ENCODE assay signal across 8 cellular contexts in genomic region chr12:96571101-96571862, GRCh38.
DNase-seq lines count a peak whose midpoint lies in the region; ATAC-seq, FAIRE-seq and TF ChIP-seq lines count a peak whose summit lies in the region.
"Had no signal": no experiment of that assay in that cellular context is flagged by ENCODE, and none has a peak within 500 bp of the region (broad histone marks: within the 10 kb centered on the region; RNA-seq: fewer than 3 reads in every experiment).

No MANE protein-coding gene starts in this region.

- H4K20me1 ChIP-seq in astrocyte (ENCODE audit: insufficient read depth, low read length) = no peaks in the 10 kb centered on the region

- WGBS in suprapubic skin = 61% methylated on average over 4 of the region's 4 CpGs

- H3K27me3 Mint-ChIP-seq in astrocyte (ENCODE audit: low read depth, unreplicated experiment) = no peaks in the 10 kb centered on the region

- H3K4me3 Mint-ChIP-seq in astrocyte (ENCODE audit: unreplicated experiment) = no peak overlapping the region

- H3K27ac Mint-ChIP-seq in astrocyte (ENCODE audit: unreplicated experiment) = no peak overlapping the region

- ATAC-seq in GM18519 (IDR thresholded peaks at IDR 0.05; ENCODE audit: low FRiP score, unreplicated experiment) (peak; percentile 80), GM21367 (IDR thresholded peaks at IDR 0.05; ENCODE audit: unreplicated experiment) (peak; percentile 82), HG03139 (IDR thresholded peaks at IDR 0.05; ENCODE audit: unreplicated experiment) (peak; percentile 80)

- no peaks in the 10 kb centered on the region for H3K27me3 ChIP-seq in astrocyte (ENCODE audit: insufficient read depth, low read length)
- no peaks in the 10 kb centered on the region for H3K27me3 ChIP-seq in suprapubic skin

- H3K4me3 ChIP-seq in astrocyte (ENCODE audit: insufficient read depth, low read depth, low read length) = no peak overlapping the region
- no peak overlapping the region for H3K4me3 ChIP-seq in suprapubic skin

- H3K36me3 Mint-ChIP-seq in astrocyte (ENCODE audit: low read depth, unreplicated experiment) = no peaks in the 10 kb centered on the region

- H3K4me2 ChIP-seq in astrocyte (ENCODE audit: low read length) = no peak overlapping the region

- TF ChIP-seq CTCF in astrocyte (IDR thresholded peaks at IDR 0.05; ENCODE audit: insufficient read depth, low read depth, low read length) (no peak), suprapubic skin (IDR thresholded peaks at IDR 0.05) (no peak)

- H3K79me2 ChIP-seq in astrocyte (ENCODE audit: insufficient read depth, low read length) = no peaks in the 10 kb centered on the region

- no peak overlapping the region for H3K9ac ChIP-seq in astrocyte (ENCODE audit: low read length)

- H3K4me1 ChIP-seq in astrocyte (ENCODE audit: insufficient read depth, low read length) (no peaks in the 10 kb centered on the region), suprapubic skin (no peaks in the 10 kb centered on the region)

- peak; percentile 33 for DNase-seq in astrocyte (ENCODE audit: low read depth)
- no peak for DNase-seq in islet precursor cell
- no peak for DNase-seq in suprapubic skin (ENCODE audit: low spot score in 2 of 2)
- DNase-seq in SW 1271 (lab: John Stamatoyannopoulos, UW) = no peak
- DNase-seq: NK-92 treated with Interleukin-12 subunit alpha and Interleukin-12 subunit beta, amount 100 ng/mL, for 24 hours had no signal

- H3K36me3 ChIP-seq in astrocyte (ENCODE audit: insufficient read depth, low read length) = no peaks in the 10 kb centered on the region
- no peaks in the 10 kb centered on the region for H3K36me3 ChIP-seq in suprapubic skin

- no peak overlapping the region for H2AFZ ChIP-seq in astrocyte (ENCODE audit: low read depth, low read length)

- H3K27ac ChIP-seq in astrocyte (ENCODE audit: low read depth, low read length) (no peak overlapping the region), suprapubic skin (no peak overlapping the region)

- peaks cover 2% of the 10 kb centered on the region for H3K4me1 Mint-ChIP-seq in astrocyte (ENCODE audit: low read depth, unreplicated experiment)

- no peaks in the 10 kb centered on the region for H3K9me3 Mint-ChIP-seq in astrocyte (ENCODE audit: unreplicated experiment)

- H3K9me3 ChIP-seq in astrocyte (ENCODE audit: insufficient read depth, low read depth, low read length) = no peaks in the 10 kb centered on the region
- no peaks in the 10 kb centered on the region for H3K9me3 ChIP-seq in suprapubic skin

- no peak for FAIRE-seq in astrocyte (lab: Jason Lieb, UNC)

- TF ChIP-seq POLR2A in suprapubic skin (IDR thresholded peaks at IDR 0.05) = no peak

- no peak for TF ChIP-seq EP300 in suprapubic skin (IDR thresholded peaks at IDR 0.05)
